ENCODE assay signal across 25 cellular contexts in genomic region chr11:34631297-34631696, GRCh38. TPM values are rescaled to one million over a fixed set of nuclear protein-coding genes. Genes with fewer than 3 reads are reported as not detected.
A peak's percentile ranks its signal among the peaks of the same experiment; 100 is the strongest.
DNase-seq lines count a peak whose midpoint lies in the region; ATAC-seq and TF ChIP-seq lines count a peak whose summit lies in the region.
"Had no signal": no experiment of that assay in that cellular context is flagged by ENCODE, and none has a peak within 500 bp of the region (broad histone marks: within the 10 kb centered on the region; RNA-seq: fewer than 3 reads in every experiment).

No MANE protein-coding gene starts in this region.

- H3K79me2 ChIP-seq in mammary epithelial cell (ENCODE audit: insufficient read depth, low read length) (peaks cover 42% of the 10 kb centered on the region), osteoblast (ENCODE audit: insufficient read depth, low read length) (no peaks in the 10 kb centered on the region)

- no peak for DNase-seq in breast epithelium (ENCODE audit: low spot score in 2 of 2)
- DNase-seq in mammary epithelial cell: no peak
- no peak for DNase-seq in osteoblast (ENCODE audit: insufficient read length, low spot score, missing footprints)
- no peak for DNase-seq in vagina (ENCODE audit: extremely low spot score in 2 of 2)
- DNase-seq in globus pallidus (ENCODE audit: low spot score): no peak
- DNase-seq in DMS 273 (lab: John Stamatoyannopoulos, UW; ENCODE audit: unreplicated experiment): no peak
- DNase-seq: ACHN; activated CD4-positive, alpha-beta T cell treated with anti-CD3 and anti-CD28 coated beads, Interleukin-2, amount 10 ng/mL, durations not matched to agents 24 days and 14 days; activated CD8-positive, alpha-beta memory T cell treated with anti-CD3 and anti-CD28 coated beads, Interleukin-2, amount 50 U/mL, for 4 hours; activated effector memory CD4-positive, alpha-beta T cell treated with Interleukin-2 at 50 U/mL for 16 hours; activated naive CD8-positive, alpha-beta T cell treated with anti-CD3 and anti-CD28 coated beads, Interleukin-2, amount 50 U/mL, for 24 hours; dermis blood vessel endothelial cell; erythroblast; GF-D8; HCEC 1CT; left ventricle myocardium inferior; NCI-H524; SHP77; T-cell; uterus had no signal

- no peak overlapping the region for H3K9ac ChIP-seq in mammary epithelial cell (ENCODE audit: insufficient read depth, low read length)

- H3K4me1 ChIP-seq in breast epithelium: peaks cover 0 to 7% of the 10 kb centered on the region in 2 donors
- H3K4me1 ChIP-seq in mammary epithelial cell (ENCODE audit: insufficient read depth, low read length): peaks cover 42% of the 10 kb centered on the region
- peaks cover 3% of the 10 kb centered on the region in 2 donors for H3K4me1 ChIP-seq in esophagus (ENCODE audit: control insufficient read depth in 2 of 2, insufficient read depth in 2 of 2, low read length in 1 of 2)
- H3K4me1 ChIP-seq in osteoblast (ENCODE audit: insufficient read depth, low read length): peaks cover 36% of the 10 kb centered on the region
- H3K4me1 ChIP-seq in vagina: peaks cover 37% of the 10 kb centered on the region
- H3K4me1 ChIP-seq: gastroesophageal sphincter, uterus had no signal

- TF ChIP-seq POLR2A in breast epithelium (IDR thresholded peaks at IDR 0.05) (no peak), vagina (IDR thresholded peaks at IDR 0.05) (no peak)

- H4K20me1 ChIP-seq in mammary epithelial cell (ENCODE audit: insufficient read depth, low read length) (no peaks in the 10 kb centered on the region), osteoblast (ENCODE audit: insufficient read depth, low read length) (no peaks in the 10 kb centered on the region)

- in situ Hi-C loops in mammary epithelial cell (cut with MboI; ENCODE audit: low sequenced_read_pairs in 2 of 2): no loop called here

- TF ChIP-seq CTCF in breast epithelium (IDR thresholded peaks at IDR 0.05) (no peak), mammary epithelial cell (conservative IDR thresholded peaks at IDR 0.05 in 1 of 2, IDR thresholded peaks at IDR 0.05 in 1 of 2; ENCODE audit: extremely low read depth in 1 of 2, insufficient read depth in 1 of 2, low read depth in 1 of 2, low read length in 2 of 2) (no peak), osteoblast (IDR thresholded peaks at IDR 0.05; ENCODE audit: extremely low read depth, low read depth, low read length) (no peak), vagina (IDR thresholded peaks at IDR 0.05) (no peak)

- CTCF ChIA-PET in mammary epithelial cell (lab: Charles Lee; ENCODE audit: low non-redundant PET): no interaction called here

- ATAC-seq in HG03175 (IDR thresholded peaks at IDR 0.05; ENCODE audit: unreplicated experiment): no peak
- ATAC-seq: activated naive CD8-positive, alpha-beta T cell treated with anti-CD3 and anti-CD28 coated beads, Interleukin-2, amount 50 U/mL, for 24 hours; gastroesophageal sphincter; T-cell had no signal

- dilution Hi-C loops in mammary epithelial cell (cut with HindIII; ENCODE audit: low sequenced_read_pairs): no loop called here

- H3K27ac ChIP-seq in breast epithelium (peak overlapping the region; percentile 80 to 89), mammary epithelial cell (ENCODE audit: insufficient read depth, low read depth, low read length) (no peak overlapping the region), esophagus (ENCODE audit: low read depth in 2 of 2, low read length in 1 of 2) (peak overlapping the region; percentile 76 to 95), osteoblast (ENCODE audit: low read depth, low read length) (no peak overlapping the region), vagina (peak overlapping the region; percentile 41)
- H3K27ac ChIP-seq: gastroesophageal sphincter, uterus had no signal

- no peak overlapping the region for H2AFZ ChIP-seq in mammary epithelial cell (ENCODE audit: low read depth, low read length)
- H2AFZ ChIP-seq in osteoblast (ENCODE audit: low read length): peak overlapping the region; percentile 45

- H3K4me3 ChIP-seq in breast epithelium (peak overlapping the region in 2 of 3 donors; percentile 27 to 30), mammary epithelial cell (replicated peaks in 1 of 3; ENCODE audit: insufficient read depth in 1 of 3, low read depth in 2 of 3, low read length in 3 of 3) (no peak overlapping the region), esophagus (ENCODE audit: low read depth in 1 of 2, low read length in 2 of 2) (peak overlapping the region in 1 of 2 donors; percentile 37), osteoblast (ENCODE audit: insufficient read depth, low read length) (no peak overlapping the region), vagina (no peak overlapping the region)
- H3K4me3 ChIP-seq: gastroesophageal sphincter, left ventricle myocardium inferior, uterus had no signal

- H3K4me2 ChIP-seq in mammary epithelial cell (ENCODE audit: insufficient read depth, low read depth, low read length): no peak overlapping the region
- peak overlapping the region; percentile 26 for H3K4me2 ChIP-seq in osteoblast (ENCODE audit: insufficient read depth, low read length)

- intact Hi-C loops in breast epithelium (cut with DNase I; ENCODE audit: low total_unique reads) (no loop called here), mammary epithelial cell (cut with micrococcal nuclease) (no loop called here), vagina (cut with DNase I) (no loop called here)

- H3K9me3 ChIP-seq in breast epithelium (no peaks in the 10 kb centered on the region), mammary epithelial cell (replicated peaks; ENCODE audit: insufficient read depth, low read length) (no peaks in the 10 kb centered on the region), esophagus (ENCODE audit: control insufficient read depth in 2 of 2, insufficient read depth in 1 of 2, low read depth in 1 of 2, low read length in 1 of 2) (no peaks in the 10 kb centered on the region), osteoblast (ENCODE audit: low read depth, low read length) (no peaks in the 10 kb centered on the region), vagina (no peaks in the 10 kb centered on the region)
- H3K9me3 ChIP-seq: gastroesophageal sphincter, left ventricle myocardium inferior, uterus had no signal

- no TSS peak for BruUV-seq in mammary epithelial cell (replicated peaks; lab: Mats Ljungman, UMichigan)

- no peaks in the 10 kb centered on the region for H3K36me3 ChIP-seq in breast epithelium
- H3K36me3 ChIP-seq in mammary epithelial cell (ENCODE audit: insufficient read depth, low read length): no peaks in the 10 kb centered on the region
- no peaks in the 10 kb centered on the region for H3K36me3 ChIP-seq in esophagus (ENCODE audit: control insufficient read depth in 2 of 2, insufficient read depth in 2 of 2, low read length in 1 of 2)
- no peaks in the 10 kb centered on the region for H3K36me3 ChIP-seq in osteoblast (ENCODE audit: insufficient read depth, low read length)
- no peaks in the 10 kb centered on the region for H3K36me3 ChIP-seq in vagina
- H3K36me3 ChIP-seq: gastroesophageal sphincter, left ventricle myocardium inferior, uterus had no signal

- WGBS in mammary epithelial cell (ENCODE audit: low coverage, missing lambda C conversion rate): 94% methylated on average over 6 of the region's 6 CpGs
- 49 to 57% methylated on average over 6 of the region's 6 CpGs for WGBS in esophagus, 2 donors

- H3K27me3 ChIP-seq in breast epithelium: no peaks in the 10 kb centered on the region
- H3K27me3 ChIP-seq in mammary epithelial cell (ENCODE audit: insufficient read depth, low read length): no peaks in the 10 kb centered on the region
- H3K27me3 ChIP-seq in esophagus (ENCODE audit: control insufficient read depth in 1 of 2, insufficient read depth in 2 of 2, low read length in 2 of 2): no peaks in the 10 kb centered on the region
- H3K27me3 ChIP-seq in osteoblast (ENCODE audit: insufficient read depth, low read length): no peaks in the 10 kb centered on the region
- H3K27me3 ChIP-seq in vagina: no peaks in the 10 kb centered on the region
- H3K27me3 ChIP-seq: gastroesophageal sphincter, uterus had no signal

RNA-seq across cellular contexts. Expression of gene EHF, which starts 10.4 kb away (rescaled TPM):
- total RNA-seq in breast epithelium (100 to 1,000 TPM in 2 of 3 donors, under 1 TPM in 1; 0.16 to 392 (median 132) TPM), mammary epithelial cell (10 to 100 TPM in 1 of 2 donors, 1 to 10 TPM in 1; 9.7 to 41.9 TPM), osteoblast (not detected in 2 replicates), vagina (121 TPM)
- polyA plus RNA-seq in mammary epithelial cell (6.4 TPM), esophagus (100 to 1,000 TPM; 115 to 121 TPM)
- 5.1 TPM for polyA minus RNA-seq in mammary epithelial cell
- total RNA-seq: activated CD4-positive, alpha-beta T cell treated with anti-CD3 and anti-CD28 coated beads, Interleukin-2, amount 10 ng/mL, durations not matched to agents 24 days and 14 days; myocyte; osteocyte had no signal

Comparison
In these comparisons a context has a peak if more than half of its experiments do, and no peak if none do; other contexts are left out.
1. H3K27ac ChIP-seq: peak in breast epithelium (2 of 2), esophagus (2 of 2) and vagina (single experiment); none in mammary epithelial cell (single experiment) and osteoblast (single experiment).
2. H3K4me3 ChIP-seq: peak in breast epithelium (2 of 3); none in mammary epithelial cell (0 of 3), osteoblast (single experiment) and vagina (0 of 2).